In the genomic region with DNA sequence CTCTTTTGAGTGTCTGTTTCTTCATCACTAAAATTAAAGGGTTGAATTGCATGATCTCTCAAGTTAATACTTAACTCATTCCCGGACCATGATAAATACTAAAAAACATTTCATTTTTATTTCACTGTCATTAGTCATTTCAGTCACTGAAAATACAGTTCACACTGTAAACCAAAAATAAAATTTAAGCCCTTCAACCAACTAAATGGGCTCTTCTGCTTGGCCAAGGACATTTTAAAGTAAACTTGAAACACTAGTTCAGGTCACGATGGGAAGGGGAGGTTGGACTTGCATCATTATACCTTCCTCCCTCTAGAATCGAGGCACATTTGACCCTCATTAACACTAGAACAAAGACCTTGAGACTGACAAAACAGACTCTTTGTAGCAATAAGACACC, we compare ENCODE assay signal across 1 cellular context.
TF ChIP-seq lines count a peak whose summit lies in the region.

No MANE protein-coding gene starts in this region.

TF ChIP-seq in endothelial cell of umbilical vein, 7 proteins besides CTCF, POLR2A, EP300 and RAD21:
- TF ChIP-seq, protein P1, sequence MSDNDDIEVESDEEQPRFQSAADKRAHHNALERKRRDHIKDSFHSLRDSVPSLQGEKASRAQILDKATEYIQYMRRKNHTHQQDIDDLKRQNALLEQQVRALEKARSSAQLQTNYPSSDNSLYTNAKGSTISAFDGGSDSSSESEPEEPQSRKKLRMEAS (IDR thresholded peaks at IDR 0.05; ENCODE audit: insufficient read depth, insufficient read length), result no peak
- TF ChIP-seq GATA2 (IDR thresholded peaks at IDR 0.05; ENCODE audit: insufficient read depth, insufficient read length, low read depth, low read length) (no peak), FOS (IDR thresholded peaks at IDR 0.05; ENCODE audit: borderline replicate concordance, insufficient read depth, low read length) (no peak), JUN (IDR thresholded peaks at IDR 0.05; ENCODE audit: borderline replicate concordance, insufficient read depth, insufficient read length, low read depth) (no peak), MYC (IDR thresholded peaks at IDR 0.05; ENCODE audit: low read depth, low read length) (no peak)
